ENCODE assay signal across 1 cellular context in genomic region chr7:159097661-159098423, GRCh38.
TF ChIP-seq lines count a peak whose summit lies in the region.

No MANE protein-coding gene starts in this region.

TF ChIP-seq in HepG2, 621 proteins besides CTCF, POLR2A, EP300 and RAD21 (continued from another document):
- no peak for TF ChIP-seq ESRRA (CRISPR knock-in tag; IDR thresholded peaks at IDR 0.05; ENCODE audit: low read depth)
- no peak for TF ChIP-seq KDM5A (IDR thresholded peaks at IDR 0.05; ENCODE audit: borderline replicate concordance, low read length)
- TF ChIP-seq ZNF746 (CRISPR knock-in tag; IDR thresholded peaks at IDR 0.05) = no peak
- no peak for TF ChIP-seq THRA (CRISPR knock-in tag; IDR thresholded peaks at IDR 0.05; ENCODE audit: borderline replicate concordance)
- TF ChIP-seq ATF3 (CRISPR knock-in tag; IDR thresholded peaks at IDR 0.05) = no peak
- no peak for TF ChIP-seq RBAK (CRISPR knock-in tag; IDR thresholded peaks at IDR 0.05)
- TF ChIP-seq SMARCC2 (IDR thresholded peaks at IDR 0.05) = no peak
- no peak for TF ChIP-seq TP53 (CRISPR knock-in tag; conservative IDR thresholded peaks at IDR 0.05)
TF ChIP-seq in HepG2: peak in this region for 0.
